30 cellular contexts compared by ENCODE assay signal in genomic region chr7:130699686-130700085, GRCh38. TPM values are rescaled to one million over a fixed set of nuclear protein-coding genes. Genes with fewer than 3 reads are reported as not detected.
"Had no signal": no experiment of that assay in that cellular context is flagged by ENCODE, and none has a peak within 500 bp of the region (broad histone marks: within the 10 kb centered on the region; RNA-seq: fewer than 3 reads in every experiment).

No MANE protein-coding gene starts in this region.

- H3K27me3 ChIP-seq: hepatocyte, left lung, vagina had no signal

- H3K9me3 Mint-ChIP-seq: activated T-helper 17 cell treated with anti-CD3 and anti-CD28 coated beads, Interleukin-2, amount 50 U/mL, for 72 hours; immature natural killer cell; stimulated activated memory B cell treated with anti-CD40 and anti-IgM and Interleukin-4, amounts not matched to agents 10 μg/mL and 1 μg/mL and 100 μg/mL, for 72 hours had no signal

- H3K4me3 ChIP-seq: coronary artery, hepatocyte, left lung, lung, thoracic aorta, vagina had no signal

- H3K4me1 Mint-ChIP-seq: activated T-helper 17 cell treated with anti-CD3 and anti-CD28 coated beads, Interleukin-2, amount 50 U/mL, for 72 hours; endodermal cell; immature natural killer cell; naive thymus-derived CD4-positive, alpha-beta T cell; neural crest cell; stimulated activated memory B cell treated with anti-CD40 and anti-IgM and Interleukin-4, amounts not matched to agents 10 μg/mL and 1 μg/mL and 100 μg/mL, for 72 hours had no signal

- H3K27me3 Mint-ChIP-seq: stimulated activated memory B cell treated with anti-CD40 and anti-IgM and Interleukin-4, amounts not matched to agents 10 μg/mL and 1 μg/mL and 100 μg/mL, for 72 hours; type B pancreatic cell had no signal

- H3K4me2 ChIP-seq: hepatocyte had no signal

- H3K4me3 Mint-ChIP-seq: activated naive CD8-positive, alpha-beta T cell; activated T-cell treated with anti-CD3 and anti-CD28 coated beads, Interleukin-2, amount 50 U/mL, for 24 hours; activated T-helper 17 cell treated with anti-CD3 and anti-CD28 coated beads, Interleukin-2, amount 50 U/mL, for 72 hours; endodermal cell; immature natural killer cell; naive thymus-derived CD4-positive, alpha-beta T cell; neural crest cell; stimulated activated memory B cell treated with anti-CD40 and anti-IgM and Interleukin-4, amounts not matched to agents 10 μg/mL and 1 μg/mL and 100 μg/mL, for 72 hours; type B pancreatic cell had no signal

- H3K4me1 ChIP-seq: foreskin keratinocyte, left lung, vagina had no signal

- DNase-seq: activated CD4-positive, alpha-beta T cell treated with anti-CD3 and anti-CD28 coated beads for 1 hour; activated CD4-positive, alpha-beta T cell treated with anti-CD3 and anti-CD28 coated beads, Interleukin-2, amount 50 U/mL, for 1 hour; activated CD8-positive, alpha-beta memory T cell treated with anti-CD3 and anti-CD28 coated beads for 24 hours; activated CD8-positive, alpha-beta memory T cell treated with anti-CD3 and anti-CD28 coated beads, Interleukin-2, amount 50 U/mL, for 4 hours; activated naive CD4-positive, alpha-beta T cell; activated T-cell treated with anti-CD3 and anti-CD28 coated beads, Interleukin-2, amount 50 U/mL, for 24 hours; amygdala; cerebellar nuclear complex; endodermal cell; foreskin keratinocyte; immature natural killer cell; left lung; naive thymus-derived CD4-positive, alpha-beta T cell; occipital lobe; small intestine; T-helper 9 cell had no signal

- H3K9me3 ChIP-seq: left lung, thoracic aorta, vagina had no signal

- ATAC-seq: activated T-helper 17 cell treated with anti-CD3 and anti-CD28 coated beads, Interleukin-2, amount 50 U/mL, for 72 hours; foreskin keratinocyte; left lung; naive thymus-derived CD4-positive, alpha-beta T cell; sciatic nerve; stimulated activated memory B cell treated with anti-CD40 and anti-IgM and Interleukin-4, amounts not matched to agents 10 μg/mL and 1 μg/mL and 100 μg/mL, for 72 hours had no signal

- H3K79me2 ChIP-seq: hepatocyte had no signal

- H2AFZ ChIP-seq: hepatocyte had no signal

- H3K36me3 Mint-ChIP-seq: activated naive CD8-positive, alpha-beta T cell; immature natural killer cell; naive thymus-derived CD4-positive, alpha-beta T cell; stimulated activated memory B cell treated with anti-CD40 and anti-IgM and Interleukin-4, amounts not matched to agents 10 μg/mL and 1 μg/mL and 100 μg/mL, for 72 hours; type B pancreatic cell had no signal

- H3K27ac ChIP-seq: coronary artery, epithelial cell of prostate, foreskin keratinocyte, hepatocyte, left lung, thoracic aorta, vagina had no signal

- H3K27ac Mint-ChIP-seq: activated naive CD8-positive, alpha-beta T cell; activated T-cell treated with anti-CD3 and anti-CD28 coated beads, Interleukin-2, amount 50 U/mL, for 24 hours; activated T-helper 17 cell treated with anti-CD3 and anti-CD28 coated beads, Interleukin-2, amount 50 U/mL, for 72 hours; endodermal cell; immature natural killer cell; naive thymus-derived CD4-positive, alpha-beta T cell; stimulated activated memory B cell treated with anti-CD40 and anti-IgM and Interleukin-4, amounts not matched to agents 10 μg/mL and 1 μg/mL and 100 μg/mL, for 72 hours; type B pancreatic cell had no signal

- H3K36me3 ChIP-seq: left lung, thoracic aorta, vagina had no signal

RNA-seq across cellular contexts. Expression of gene TSGA13, which starts 13.3 kb away (rescaled TPM):
- total RNA-seq: activated T-helper 17 cell treated with anti-CD3 and anti-CD28 coated beads, Interleukin-2, amount 50 U/mL, for 72 hours; endodermal cell; fibroblast of lung; foreskin keratinocyte; hepatocyte; kidney epithelial cell; left lung; lung; naive thymus-derived CD4-positive, alpha-beta T cell; neural crest cell; sciatic nerve; thoracic aorta; vagina had no signal
- polyA plus RNA-seq: fibroblast of lung; foreskin keratinocyte; hepatocyte; immature natural killer cell; lung; naive thymus-derived CD4-positive, alpha-beta T cell; small intestine had no signal

RNA-seq across cellular contexts. Expression of gene KLF14, which starts 34.3 kb away (rescaled TPM):
- total RNA-seq: activated T-helper 17 cell treated with anti-CD3 and anti-CD28 coated beads, Interleukin-2, amount 50 U/mL, for 72 hours; endodermal cell; foreskin keratinocyte; hepatocyte; kidney epithelial cell; neural crest cell; occipital lobe; thoracic aorta; vagina had no signal
- polyA plus RNA-seq: immature natural killer cell; naive thymus-derived CD4-positive, alpha-beta T cell; small intestine had no signal
